ENCODE assay signal across 17 cellular contexts in genomic region chr17:29420128-29420527, GRCh38. TPM values are rescaled to one million over a fixed set of nuclear protein-coding genes. Genes with fewer than 3 reads are reported as not detected.
A peak's percentile ranks its signal among the peaks of the same experiment; 100 is the strongest.
DNase-seq lines count a peak whose midpoint lies in the region; ATAC-seq and TF ChIP-seq lines count a peak whose summit lies in the region.
"Had no signal": no experiment of that assay in that cellular context is flagged by ENCODE, and none has a peak within 500 bp of the region (broad histone marks: within the 10 kb centered on the region; RNA-seq: fewer than 3 reads in every experiment).

No MANE protein-coding gene starts in this region.

- peak overlapping the region; percentile 71 to 79 for H3K27ac Mint-ChIP-seq in activated naive CD4-positive, alpha-beta T cell treated with anti-CD3 and anti-CD28 coated beads, Interleukin-2, amount 50 U/mL, for 72 hours
- no peak overlapping the region for H3K27ac Mint-ChIP-seq in osteocyte (ENCODE audit: unreplicated experiment)
- peak overlapping the region; percentile 31 for H3K27ac Mint-ChIP-seq in stimulated activated naive B cell treated with anti-CD40 and anti-IgM and Interleukin-4, amounts not matched to agents 10 μg/mL and 1 μg/mL and 100 μg/mL, for 72 hours
- H3K27ac Mint-ChIP-seq: B cell; CD4-positive, alpha-beta T cell; CD8-positive, alpha-beta T cell had no signal

- H3K4me1 Mint-ChIP-seq in osteocyte (ENCODE audit: unreplicated experiment): peaks cover 17% of the 10 kb centered on the region
- H3K4me1 Mint-ChIP-seq in stimulated activated naive B cell treated with anti-CD40 and anti-IgM and Interleukin-4, amounts not matched to agents 10 μg/mL and 1 μg/mL and 100 μg/mL, for 72 hours: peaks cover 0 to 20% of the 10 kb centered on the region in 2 donors

- DNase-seq in activated naive CD4-positive, alpha-beta T cell treated with anti-CD3 and anti-CD28 coated beads, Interleukin-2, amount 50 U/mL, for 72 hours (ENCODE audit: low spot score in 2 of 2): no peak
- DNase-seq in activated naive CD4-positive, alpha-beta T cell (lab: John Stamatoyannopoulos, UW): no peak
- DNase-seq in left lobe of liver (ENCODE audit: low spot score): no peak
- DNase-seq in osteocyte (ENCODE audit: extremely low spot score, unreplicated experiment): peak; percentile 19
- DNase-seq in stimulated activated naive B cell treated with anti-CD40 and anti-IgM and Interleukin-4, amounts not matched to agents 10 μg/mL and 1 μg/mL and 100 μg/mL, for 72 hours: no peak
- DNase-seq in NCI-H1092 treated with DMSO at 0.1 percent for 48 hours (lab: John Stamatoyannopoulos, UW): no peak
- no peak for DNase-seq in hepatic stellate cell (ENCODE audit: low spot score)
- no peak for DNase-seq in NCI-H446 treated with DMSO at 0.1 percent for 48 hours (lab: John Stamatoyannopoulos, UW)
- DNase-seq: AML-193; Caco-2; Calu3; CD4-positive, alpha-beta T cell; CD8-positive, alpha-beta T cell; DMS79 treated with DMSO at 0.1 percent for 48 hours; GF-D8 had no signal

- no peaks in the 10 kb centered on the region for H3K27me3 Mint-ChIP-seq in osteocyte (ENCODE audit: unreplicated experiment)
- no peaks in the 10 kb centered on the region for H3K27me3 Mint-ChIP-seq in stimulated activated naive B cell treated with anti-CD40 and anti-IgM and Interleukin-4, amounts not matched to agents 10 μg/mL and 1 μg/mL and 100 μg/mL, for 72 hours
- H3K27me3 Mint-ChIP-seq: B cell; CD4-positive, alpha-beta T cell had no signal

- no peak overlapping the region for H3K4me3 Mint-ChIP-seq in osteocyte (ENCODE audit: unreplicated experiment)
- no peak overlapping the region for H3K4me3 Mint-ChIP-seq in stimulated activated naive B cell treated with anti-CD40 and anti-IgM and Interleukin-4, amounts not matched to agents 10 μg/mL and 1 μg/mL and 100 μg/mL, for 72 hours
- H3K4me3 Mint-ChIP-seq: B cell; CD4-positive, alpha-beta T cell; CD8-positive, alpha-beta T cell had no signal

- peaks cover 0 to 5% of the 10 kb centered on the region in 2 donors for H3K36me3 Mint-ChIP-seq in activated naive CD4-positive, alpha-beta T cell treated with anti-CD3 and anti-CD28 coated beads, Interleukin-2, amount 50 U/mL, for 72 hours
- H3K36me3 Mint-ChIP-seq in osteocyte (ENCODE audit: unreplicated experiment): peaks cover 8% of the 10 kb centered on the region
- peaks cover 14 to 18% of the 10 kb centered on the region in 2 donors for H3K36me3 Mint-ChIP-seq in stimulated activated naive B cell treated with anti-CD40 and anti-IgM and Interleukin-4, amounts not matched to agents 10 μg/mL and 1 μg/mL and 100 μg/mL, for 72 hours

- no peak for TF ChIP-seq CTCF in osteocyte (IDR thresholded peaks at IDR 0.05)

- no peaks in the 10 kb centered on the region for H3K9me3 Mint-ChIP-seq in activated naive CD4-positive, alpha-beta T cell treated with anti-CD3 and anti-CD28 coated beads, Interleukin-2, amount 50 U/mL, for 72 hours
- H3K9me3 Mint-ChIP-seq in osteocyte (ENCODE audit: unreplicated experiment): no peaks in the 10 kb centered on the region
- H3K9me3 Mint-ChIP-seq in stimulated activated naive B cell treated with anti-CD40 and anti-IgM and Interleukin-4, amounts not matched to agents 10 μg/mL and 1 μg/mL and 100 μg/mL, for 72 hours: no peaks in the 10 kb centered on the region
- H3K9me3 Mint-ChIP-seq: CD4-positive, alpha-beta T cell; CD8-positive, alpha-beta T cell had no signal

- no peak for ATAC-seq in activated naive CD4-positive, alpha-beta T cell treated with anti-CD3 and anti-CD28 coated beads, Interleukin-2, amount 50 U/mL, for 72 hours
- peak; percentile 50 for ATAC-seq in left lobe of liver
- no peak for ATAC-seq in stimulated activated naive B cell treated with anti-CD40 and anti-IgM and Interleukin-4, amounts not matched to agents 10 μg/mL and 1 μg/mL and 100 μg/mL, for 72 hours (replicated peaks)
- ATAC-seq: A549; CD8-positive, alpha-beta T cell had no signal

RNA-seq across cellular contexts. Expression of gene TAOK1, which starts 30.0 kb away (rescaled TPM):
- 10 to 100 TPM; 31.6 to 37.9 TPM for total RNA-seq in activated naive CD4-positive, alpha-beta T cell treated with anti-CD3 and anti-CD28 coated beads, Interleukin-2, amount 50 U/mL, for 72 hours
- 20.9 TPM for total RNA-seq in left lobe of liver
- total RNA-seq in osteocyte: 79.7 and 81.1 TPM in 2 replicates
